8 cellular contexts compared by ENCODE assay signal in the genomic region with DNA sequence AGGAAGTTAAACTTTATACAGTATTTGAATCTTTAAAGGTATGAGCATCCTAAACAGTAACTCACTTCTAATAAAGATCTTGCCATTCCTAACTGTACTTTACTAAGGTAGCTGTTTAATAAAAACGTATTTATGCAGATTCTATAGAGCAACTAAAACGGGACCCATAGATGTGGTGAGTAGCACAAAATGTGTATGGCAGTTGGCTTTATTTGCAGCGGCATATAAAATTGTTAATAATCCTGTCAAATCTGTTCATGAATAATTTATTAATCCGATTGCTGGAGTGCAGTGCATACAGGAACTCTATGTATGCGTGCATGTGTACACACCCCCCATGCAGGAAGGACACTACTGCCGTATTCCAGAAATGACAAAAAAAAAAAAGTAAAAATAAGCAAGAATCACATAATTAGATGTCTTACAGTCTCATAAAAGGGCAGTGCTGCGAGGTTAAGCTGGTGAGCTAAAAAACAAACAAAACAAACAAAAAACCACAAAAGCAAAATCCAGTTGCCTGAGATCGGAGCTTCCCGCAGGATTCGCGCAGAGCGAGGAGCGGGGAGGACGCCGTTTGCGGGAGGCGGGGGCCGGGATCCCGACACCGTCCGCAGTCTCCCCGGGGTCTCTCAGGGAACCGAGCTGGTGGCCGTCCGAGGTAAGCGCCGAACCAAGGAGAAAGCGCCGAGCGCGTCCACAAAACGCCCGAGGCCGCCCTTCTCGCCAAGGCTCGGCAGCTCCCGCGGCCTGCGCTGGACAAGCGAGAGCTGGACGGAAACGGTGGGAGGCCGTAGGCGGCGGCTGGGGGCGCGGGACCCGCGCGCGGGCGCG. TPM values are rescaled to one million over a fixed set of nuclear protein-coding genes. Genes with fewer than 3 reads are reported as not detected.
DNase-seq lines count a peak whose midpoint lies in the region; ATAC-seq and TF ChIP-seq lines count a peak whose summit lies in the region.

No MANE protein-coding gene starts in this region.

- peaks cover 51% of the 10 kb centered on the region for H3K4me1 ChIP-seq in left ventricle myocardium inferior

- peaks cover 29% of the 10 kb centered on the region for H3K4me1 Mint-ChIP-seq in CD14-positive monocyte
- peaks cover 39% of the 10 kb centered on the region for H3K4me1 Mint-ChIP-seq in WTC11

- H3K9me3 ChIP-seq in left ventricle myocardium inferior (replicated peaks) = no peaks in the 10 kb centered on the region

- DNase-seq in CD14-positive monocyte (ENCODE audit: low spot score) (no peak), WTC11 (ENCODE audit: low spot score) (peak; percentile 82), left ventricle myocardium inferior (no peak), sciatic nerve (ENCODE audit: low spot score) (no peak), HK-2 (ENCODE audit: unreplicated experiment) (no peak), cerebellum (ENCODE audit: low spot score) (no peak)

- TF ChIP-seq CTCF in CD14-positive monocyte (IDR thresholded peaks at IDR 0.05) (no peak), WTC11 (IDR thresholded peaks at IDR 0.05) (no peak), left ventricle myocardium inferior (IDR thresholded peaks at IDR 0.05; ENCODE audit: borderline replicate concordance) (no peak)

- CTCF ChIA-PET in WTC11 (lab: Charles Lee) = interaction anchor here (0.6 to 1.4 kb wide), 3 partner anchors 313 to 669 kb away, joined by 3 to 4 read pairs (median 3); a partner anchor contains a TSS

- H3K4me3 Mint-ChIP-seq in CD14-positive monocyte (peak overlapping the region; percentile 83 to 99), WTC11 (peak overlapping the region; percentile 81)

- H3K27ac Mint-ChIP-seq in CD14-positive monocyte (peak overlapping the region in 6 of 7 donors; percentile 64 to 93 (median 88)), WTC11 (no peak overlapping the region)

- H3K27me3 ChIP-seq in left ventricle myocardium inferior (ENCODE audit: low read depth) = no peaks in the 10 kb centered on the region

- H3K36me3 Mint-ChIP-seq in CD14-positive monocyte (peaks cover 5 to 6% of the 10 kb centered on the region in 2 donors), WTC11 (no peaks in the 10 kb centered on the region)

- H3K27me3 Mint-ChIP-seq in CD14-positive monocyte (ENCODE audit: low read depth in 3 of 3) = peaks cover 0 to 8% (median 2%) of the 10 kb centered on the region in 3 donors
- H3K27me3 Mint-ChIP-seq in WTC11 (ENCODE audit: low read depth) = peaks cover 88% of the 10 kb centered on the region

- no peaks in the 10 kb centered on the region for H3K36me3 ChIP-seq in left ventricle myocardium inferior

- H3K4me3 ChIP-seq in left ventricle myocardium inferior = peak overlapping the region; percentile 85

- intact Hi-C loops in CD14-positive monocyte (cut with micrococcal nuclease) = loop anchor here (2.0 to 10.0 kb wide), 4 partner anchors 61 to 313 kb away; a partner anchor contains a TSS
- intact Hi-C loops in left ventricle myocardium inferior (cut with micrococcal nuclease) = loop anchor here (10.0 kb wide), 1 partner anchor 311 kb away; a partner anchor contains a TSS
- intact Hi-C loops in sciatic nerve (cut with DNase I) = loop anchor here (1.0 to 10.0 kb wide), 2 partner anchors 26 to 61 kb away; no protein-coding TSS in a partner anchor

- peak; percentile 29 for ATAC-seq in GM19043 (IDR thresholded peaks at IDR 0.05; ENCODE audit: low read depth, unreplicated experiment)
- peak; percentile 28 for ATAC-seq in HG03280 (IDR thresholded peaks at IDR 0.05; ENCODE audit: unreplicated experiment)
- peak; percentile 59 for ATAC-seq in WTC11
- peak; percentile 3 for ATAC-seq in sciatic nerve

- POLR2A ChIA-PET in WTC11 (lab: Charles Lee) = interaction anchor here (0.7 to 1.3 kb wide), 2 partner anchors 30 to 87 kb away, joined by 3 to 6 read pairs; a partner anchor contains a TSS

- H3K27ac ChIP-seq in left ventricle myocardium inferior (replicated peaks) = peak overlapping the region; percentile 97

- H3K9me3 Mint-ChIP-seq in CD14-positive monocyte = no peaks in the 10 kb centered on the region
- H3K9me3 Mint-ChIP-seq in WTC11 = no peaks in the 10 kb centered on the region

TF ChIP-seq in WTC11, 78 proteins besides CTCF, POLR2A, EP300 and RAD21:
- TF ChIP-seq FOXP1 (CRISPR knock-in tag; IDR thresholded peaks at IDR 0.05; ENCODE audit: borderline replicate concordance) = 0 out of 2 replicates have a peak, but pooled peaks have one; percentile 10
- TF ChIP-seq, protein P1, sequence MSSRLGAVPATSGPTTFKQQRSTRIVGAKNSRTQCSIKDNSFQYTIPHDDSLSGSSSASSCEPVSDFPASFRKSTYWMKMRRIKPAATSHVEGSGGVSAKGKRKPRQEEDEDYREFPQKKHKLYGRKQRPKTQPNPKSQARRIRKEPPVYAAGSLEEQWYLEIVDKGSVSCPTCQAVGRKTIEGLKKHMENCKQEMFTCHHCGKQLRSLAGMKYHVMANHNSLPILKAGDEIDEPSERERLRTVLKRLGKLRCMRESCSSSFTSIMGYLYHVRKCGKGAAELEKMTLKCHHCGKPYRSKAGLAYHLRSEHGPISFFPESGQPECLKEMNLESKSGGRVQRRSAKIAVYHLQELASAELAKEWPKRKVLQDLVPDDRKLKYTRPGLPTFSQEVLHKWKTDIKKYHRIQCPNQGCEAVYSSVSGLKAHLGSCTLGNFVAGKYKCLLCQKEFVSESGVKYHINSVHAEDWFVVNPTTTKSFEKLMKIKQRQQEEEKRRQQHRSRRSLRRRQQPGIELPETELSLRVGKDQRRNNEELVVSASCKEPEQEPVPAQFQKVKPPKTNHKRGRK (CRISPR knock-in tag; IDR thresholded peaks at IDR 0.05; ENCODE audit: borderline replicate concordance) = 0 out of 2 replicates have a peak, but pooled peaks have one; percentile 29
- TF ChIP-seq RELA (CRISPR knock-in tag; IDR thresholded peaks at IDR 0.05; ENCODE audit: borderline replicate concordance) = no peak
TF ChIP-seq in WTC11: peak in this region for 2.

RNA-seq across cellular contexts. Expression of a gene that starts 0.5 kb away (rescaled TPM):
- polyA plus RNA-seq in CD14-positive monocyte = 100 to 1,000 TPM; 138 to 140 TPM
- total RNA-seq in WTC11 (2021) = 2.6 to 3.6 TPM (median 3.5 TPM) in 3 replicates
- total RNA-seq in left ventricle myocardium inferior = 89.7 TPM
- total RNA-seq in sciatic nerve = 53.3 TPM
- total RNA-seq in cerebellum = 35.8 TPM

RNA-seq across cellular contexts. Expression of a gene that starts 5.2 kb away (rescaled TPM):
- 10 to 100 TPM in 1 of 2 donors, 1 to 10 TPM in 1; 7.5 to 11.0 TPM for polyA plus RNA-seq in CD14-positive monocyte
- 3.4 to 4.0 TPM (median 4.0 TPM) in 3 replicates for total RNA-seq in WTC11 (2021)
- total RNA-seq in left ventricle myocardium inferior = 33.3 TPM
- total RNA-seq in sciatic nerve = 62.7 TPM
- 88.3 TPM for total RNA-seq in cerebellum

RNA-seq across cellular contexts. Expression of a gene that starts 29.6 kb away (rescaled TPM):
- under 1 TPM in 1 of 2 donors, not detected in 1; 0.11 TPM for polyA plus RNA-seq in CD14-positive monocyte
- total RNA-seq in WTC11 (2021) (0.30 to 0.74 TPM in 2 of 3 replicates, not detected in the other), left ventricle myocardium inferior (not detected), sciatic nerve (0.31 TPM), cerebellum (1.5 TPM)

Comparison
In these comparisons a context has a peak if more than half of its experiments do, and no peak if none do; other contexts are left out.
1. ATAC-seq: peak in every context shown above with its lines; median percentile 59 in WTC11; 29 in GM19043; 28 in HG03280; 3 in sciatic nerve.